In the genomic region with DNA sequence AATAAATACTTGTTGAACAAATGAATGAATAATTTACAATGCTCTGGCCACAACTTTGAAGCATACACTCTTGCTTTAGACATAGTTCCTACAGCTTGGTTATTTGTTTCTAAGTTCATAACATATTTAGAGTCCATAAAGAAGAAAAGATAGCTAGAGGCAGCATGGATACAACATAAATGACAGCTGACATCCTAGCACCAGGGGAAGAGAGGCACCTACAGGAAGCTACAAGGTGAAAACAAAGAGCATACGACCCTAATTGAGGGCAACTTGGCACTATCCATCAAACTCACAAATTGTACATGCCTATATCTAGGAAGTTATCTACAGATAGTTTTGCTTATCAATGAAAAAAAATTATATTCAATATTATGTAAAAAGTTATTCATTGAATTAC, we compare ENCODE assay signal across 1 cellular context.
TF ChIP-seq lines count a peak whose summit lies in the region.

No MANE protein-coding gene starts in this region.

TF ChIP-seq in HepG2, 621 proteins besides CTCF, POLR2A, EP300 and RAD21 (continued from another document):
- TF ChIP-seq ZNF713 (CRISPR knock-in tag; IDR thresholded peaks at IDR 0.05) (no peak), HMG20A (CRISPR knock-in tag; IDR thresholded peaks at IDR 0.05; ENCODE audit: borderline replicate concordance) (no peak), TP53 (CRISPR knock-in tag; conservative IDR thresholded peaks at IDR 0.05) (no peak), ZNF83 (CRISPR knock-in tag; IDR thresholded peaks at IDR 0.05; ENCODE audit: borderline replicate concordance) (no peak), ZNF891 (CRISPR knock-in tag; IDR thresholded peaks at IDR 0.05) (no peak), ZNF777 (CRISPR knock-in tag; IDR thresholded peaks at IDR 0.05) (no peak), ZKSCAN1 (IDR thresholded peaks at IDR 0.05; ENCODE audit: low read length) (no peak), KLF9 (CRISPR knock-in tag; IDR thresholded peaks at IDR 0.05; ENCODE audit: low read depth) (no peak), ZNF230 (CRISPR knock-in tag; IDR thresholded peaks at IDR 0.05) (no peak), HHEX (CRISPR knock-in tag; IDR thresholded peaks at IDR 0.05) (no peak), SETDB1 (CRISPR knock-in tag; IDR thresholded peaks at IDR 0.05; ENCODE audit: borderline replicate concordance) (no peak), SMAD9 (CRISPR knock-in tag; IDR thresholded peaks at IDR 0.05) (no peak), ZNF124 (CRISPR knock-in tag; IDR thresholded peaks at IDR 0.05) (no peak), ESRRA (CRISPR knock-in tag; IDR thresholded peaks at IDR 0.05; ENCODE audit: low read depth) (no peak), NCOA1 (CRISPR knock-in tag; IDR thresholded peaks at IDR 0.05) (no peak), ZNF510 (CRISPR knock-in tag; IDR thresholded peaks at IDR 0.05; ENCODE audit: low read depth) (no peak), HOXA3 (CRISPR knock-in tag; IDR thresholded peaks at IDR 0.05) (no peak), ZBTB21 (CRISPR knock-in tag; IDR thresholded peaks at IDR 0.05) (no peak), NFATC3 (CRISPR knock-in tag; IDR thresholded peaks at IDR 0.05) (no peak), ZNF430 (CRISPR knock-in tag; IDR thresholded peaks at IDR 0.05) (no peak), POLR2G (IDR thresholded peaks at IDR 0.05; ENCODE audit: low read depth, low read length) (no peak), RCOR2 (CRISPR knock-in tag; IDR thresholded peaks at IDR 0.05) (no peak), ZNF460 (CRISPR knock-in tag; IDR thresholded peaks at IDR 0.05; ENCODE audit: borderline replicate concordance) (no peak), ISX (CRISPR knock-in tag; conservative IDR thresholded peaks at IDR 0.05) (no peak), ZNF674 (CRISPR knock-in tag; IDR thresholded peaks at IDR 0.05; ENCODE audit: low read depth) (no peak), MXD4 (CRISPR knock-in tag; IDR thresholded peaks at IDR 0.05) (0 out of 2 replicates have a peak, but pooled peaks have one; percentile 26), TOPORS (CRISPR knock-in tag; IDR thresholded peaks at IDR 0.05) (no peak), FLYWCH1 (CRISPR knock-in tag; IDR thresholded peaks at IDR 0.05) (no peak), YEATS4 (CRISPR knock-in tag; IDR thresholded peaks at IDR 0.05; ENCODE audit: borderline replicate concordance) (no peak), ZFX (CRISPR knock-in tag; IDR thresholded peaks at IDR 0.05; ENCODE audit: low read depth) (no peak), ZNF333 (CRISPR knock-in tag; IDR thresholded peaks at IDR 0.05; ENCODE audit: borderline replicate concordance) (no peak), DPF2 (CRISPR knock-in tag; IDR thresholded peaks at IDR 0.05; ENCODE audit: borderline replicate concordance, low read depth) (no peak), GFI1 (CRISPR knock-in tag; IDR thresholded peaks at IDR 0.05; ENCODE audit: borderline replicate concordance) (no peak)
- TF ChIP-seq, protein P1, sequence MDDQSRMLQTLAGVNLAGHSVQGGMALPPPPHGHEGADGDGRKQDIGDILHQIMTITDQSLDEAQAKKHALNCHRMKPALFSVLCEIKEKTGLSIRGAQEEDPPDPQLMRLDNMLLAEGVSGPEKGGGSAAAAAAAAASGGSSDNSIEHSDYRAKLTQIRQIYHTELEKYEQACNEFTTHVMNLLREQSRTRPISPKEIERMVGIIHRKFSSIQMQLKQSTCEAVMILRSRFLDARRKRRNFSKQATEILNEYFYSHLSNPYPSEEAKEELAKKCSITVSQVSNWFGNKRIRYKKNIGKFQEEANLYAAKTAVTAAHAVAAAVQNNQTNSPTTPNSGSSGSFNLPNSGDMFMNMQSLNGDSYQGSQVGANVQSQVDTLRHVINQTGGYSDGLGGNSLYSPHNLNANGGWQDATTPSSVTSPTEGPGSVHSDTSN (CRISPR knock-in tag; IDR thresholded peaks at IDR 0.05; ENCODE audit: borderline replicate concordance) = no peak
- TF ChIP-seq, protein P2, sequence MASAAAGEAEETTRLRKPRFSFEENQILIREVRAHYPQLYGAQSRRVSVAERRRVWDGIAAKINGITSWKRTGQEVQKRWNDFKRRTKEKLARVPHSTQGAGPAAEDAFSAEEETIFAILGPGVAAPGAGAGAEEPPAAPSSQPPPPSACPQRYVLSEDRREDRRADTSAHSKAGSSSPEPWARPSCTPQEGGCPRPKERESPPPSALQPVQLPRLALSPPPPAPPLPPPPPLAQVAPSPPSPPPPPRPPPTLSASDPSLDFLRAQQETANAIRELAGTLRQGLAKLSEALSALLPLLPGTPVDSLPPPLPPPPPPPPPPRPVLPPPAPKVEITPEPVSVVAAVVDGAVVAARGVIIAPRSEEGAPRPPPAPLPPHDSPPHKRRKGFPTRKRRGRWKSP (CRISPR knock-in tag; IDR thresholded peaks at IDR 0.05) = no peak
- TF ChIP-seq, protein P3, sequence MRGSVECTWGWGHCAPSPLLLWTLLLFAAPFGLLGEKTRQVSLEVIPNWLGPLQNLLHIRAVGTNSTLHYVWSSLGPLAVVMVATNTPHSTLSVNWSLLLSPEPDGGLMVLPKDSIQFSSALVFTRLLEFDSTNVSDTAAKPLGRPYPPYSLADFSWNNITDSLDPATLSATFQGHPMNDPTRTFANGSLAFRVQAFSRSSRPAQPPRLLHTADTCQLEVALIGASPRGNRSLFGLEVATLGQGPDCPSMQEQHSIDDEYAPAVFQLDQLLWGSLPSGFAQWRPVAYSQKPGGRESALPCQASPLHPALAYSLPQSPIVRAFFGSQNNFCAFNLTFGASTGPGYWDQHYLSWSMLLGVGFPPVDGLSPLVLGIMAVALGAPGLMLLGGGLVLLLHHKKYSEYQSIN (CRISPR knock-in tag; IDR thresholded peaks at IDR 0.05; ENCODE audit: borderline replicate concordance) = no peak
- TF ChIP-seq, protein P4, sequence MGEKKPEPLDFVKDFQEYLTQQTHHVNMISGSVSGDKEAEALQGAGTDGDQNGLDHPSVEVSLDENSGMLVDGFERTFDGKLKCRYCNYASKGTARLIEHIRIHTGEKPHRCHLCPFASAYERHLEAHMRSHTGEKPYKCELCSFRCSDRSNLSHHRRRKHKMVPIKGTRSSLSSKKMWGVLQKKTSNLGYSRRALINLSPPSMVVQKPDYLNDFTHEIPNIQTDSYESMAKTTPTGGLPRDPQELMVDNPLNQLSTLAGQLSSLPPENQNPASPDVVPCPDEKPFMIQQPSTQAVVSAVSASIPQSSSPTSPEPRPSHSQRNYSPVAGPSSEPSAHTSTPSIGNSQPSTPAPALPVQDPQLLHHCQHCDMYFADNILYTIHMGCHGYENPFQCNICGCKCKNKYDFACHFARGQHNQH (CRISPR knock-in tag; IDR thresholded peaks at IDR 0.05) = no peak
- TF ChIP-seq, protein P5, sequence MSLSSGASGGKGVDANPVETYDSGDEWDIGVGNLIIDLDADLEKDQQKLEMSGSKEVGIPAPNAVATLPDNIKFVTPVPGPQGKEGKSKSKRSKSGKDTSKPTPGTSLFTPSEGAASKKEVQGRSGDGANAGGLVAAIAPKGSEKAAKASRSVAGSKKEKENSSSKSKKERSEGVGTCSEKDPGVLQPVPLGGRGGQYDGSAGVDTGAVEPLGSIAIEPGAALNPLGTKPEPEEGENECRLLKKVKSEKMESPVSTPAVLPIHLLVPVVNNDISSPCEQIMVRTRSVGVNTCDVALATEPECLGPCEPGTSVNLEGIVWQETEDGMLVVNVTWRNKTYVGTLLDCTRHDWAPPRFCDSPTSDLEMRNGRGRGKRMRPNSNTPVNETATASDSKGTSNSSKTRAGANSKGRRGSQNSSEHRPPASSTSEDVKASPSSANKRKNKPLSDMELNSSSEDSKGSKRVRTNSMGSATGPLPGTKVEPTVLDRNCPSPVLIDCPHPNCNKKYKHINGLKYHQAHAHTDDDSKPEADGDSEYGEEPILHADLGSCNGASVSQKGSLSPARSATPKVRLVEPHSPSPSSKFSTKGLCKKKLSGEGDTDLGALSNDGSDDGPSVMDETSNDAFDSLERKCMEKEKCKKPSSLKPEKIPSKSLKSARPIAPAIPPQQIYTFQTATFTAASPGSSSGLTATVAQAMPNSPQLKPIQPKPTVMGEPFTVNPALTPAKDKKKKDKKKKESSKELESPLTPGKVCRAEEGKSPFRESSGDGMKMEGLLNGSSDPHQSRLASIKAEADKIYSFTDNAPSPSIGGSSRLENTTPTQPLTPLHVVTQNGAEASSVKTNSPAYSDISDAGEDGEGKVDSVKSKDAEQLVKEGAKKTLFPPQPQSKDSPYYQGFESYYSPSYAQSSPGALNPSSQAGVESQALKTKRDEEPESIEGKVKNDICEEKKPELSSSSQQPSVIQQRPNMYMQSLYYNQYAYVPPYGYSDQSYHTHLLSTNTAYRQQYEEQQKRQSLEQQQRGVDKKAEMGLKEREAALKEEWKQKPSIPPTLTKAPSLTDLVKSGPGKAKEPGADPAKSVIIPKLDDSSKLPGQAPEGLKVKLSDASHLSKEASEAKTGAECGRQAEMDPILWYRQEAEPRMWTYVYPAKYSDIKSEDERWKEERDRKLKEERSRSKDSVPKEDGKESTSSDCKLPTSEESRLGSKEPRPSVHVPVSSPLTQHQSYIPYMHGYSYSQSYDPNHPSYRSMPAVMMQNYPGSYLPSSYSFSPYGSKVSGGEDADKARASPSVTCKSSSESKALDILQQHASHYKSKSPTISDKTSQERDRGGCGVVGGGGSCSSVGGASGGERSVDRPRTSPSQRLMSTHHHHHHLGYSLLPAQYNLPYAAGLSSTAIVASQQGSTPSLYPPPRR (CRISPR knock-in tag; IDR thresholded peaks at IDR 0.05; ENCODE audit: borderline replicate concordance) = no peak
